In the genomic region with DNA sequence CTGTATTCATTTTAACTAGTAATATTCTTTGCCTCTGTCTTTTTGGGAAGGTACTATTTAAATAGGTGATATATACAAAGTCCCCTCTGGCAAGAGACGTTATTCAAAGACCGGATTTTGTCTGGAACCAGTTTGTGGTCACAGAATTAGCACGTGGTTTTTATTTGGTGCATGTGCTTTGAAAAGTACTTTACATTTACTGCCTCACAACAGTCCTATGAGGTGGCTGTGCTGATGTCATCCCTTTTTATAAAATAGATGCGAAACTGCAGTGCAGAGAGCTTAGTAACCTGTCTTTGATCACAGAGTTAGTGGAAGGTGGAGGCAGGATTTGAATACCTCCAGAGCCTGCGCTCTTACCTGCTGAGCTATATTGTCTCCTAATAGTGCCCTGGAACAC, we compare ENCODE assay signal across 8 cellular contexts. TPM values are rescaled to one million over a fixed set of nuclear protein-coding genes. Genes with fewer than 3 reads are reported as not detected.
DNase-seq lines count a peak whose midpoint lies in the region; ATAC-seq and TF ChIP-seq lines count a peak whose summit lies in the region.

No MANE protein-coding gene starts in this region.

- intact Hi-C loops in CD4-positive, alpha-beta T cell (cut with DNase I, micrococcal nuclease): loop anchor here in 1 of 2 experiments (1.0 to 10.0 kb wide), 2 partner anchors 28 to 616 kb away; a partner anchor contains a TSS
- intact Hi-C loops in sciatic nerve (cut with DNase I): no loop called here

- no peak overlapping the region for H3K4me2 ChIP-seq in neural progenitor cell

- H4K20me1 ChIP-seq in neural progenitor cell (ENCODE audit: low read depth): peaks cover 52% of the 10 kb centered on the region

- no peaks in the 10 kb centered on the region for H3K36me3 ChIP-seq in neural progenitor cell

- H3K4me1 ChIP-seq in neural progenitor cell: peaks cover 32% of the 10 kb centered on the region

- peak; percentile 67 for ATAC-seq in CD4-positive, alpha-beta T cell (ENCODE audit: poor library complexity)
- ATAC-seq in GM19351 (IDR thresholded peaks at IDR 0.05; ENCODE audit: unreplicated experiment) (peak; percentile 47), HG03354 (IDR thresholded peaks at IDR 0.05; ENCODE audit: poor library complexity, severe bottlenecking, unreplicated experiment) (peak; percentile 44), sciatic nerve (no peak)
- peak; percentile 41 to 47 for ATAC-seq in activated T-cell treated with anti-CD3 and anti-CD28 coated beads, Interleukin-2, amount 50 U/mL, for 4 hours

- CTCF ChIA-PET in CD4-positive, alpha-beta T cell (lab: Charles Lee): interaction anchor here (0.6 kb wide), 1 partner anchor 29 kb away, joined by 3 read pairs; no protein-coding TSS in a partner anchor

- no peaks in the 10 kb centered on the region for H3K27me3 Mint-ChIP-seq in CD4-positive, alpha-beta T cell
- no peaks in the 10 kb centered on the region for H3K27me3 Mint-ChIP-seq in activated T-cell treated with anti-CD3 and anti-CD28 coated beads, Interleukin-2, amount 50 U/mL, for 4 hours (ENCODE audit: low read depth)
- H3K27me3 Mint-ChIP-seq in neural progenitor cell (ENCODE audit: insufficient read depth, low read depth): peaks cover 5% of the 10 kb centered on the region
- H3K27me3 Mint-ChIP-seq in chondrocyte (ENCODE audit: low read depth): no peaks in the 10 kb centered on the region

- no peaks in the 10 kb centered on the region for H3K9me3 ChIP-seq in CD4-positive, alpha-beta T cell (ENCODE audit: control insufficient read depth, low read length)
- no peaks in the 10 kb centered on the region for H3K9me3 ChIP-seq in neural progenitor cell (ENCODE audit: low read depth)

- H3K79me2 ChIP-seq in neural progenitor cell (ENCODE audit: low read depth): peaks cover 59% of the 10 kb centered on the region

- peak in 5 of 10 experiments; percentile 23 to 64 (median 32) for DNase-seq in CD4-positive, alpha-beta T cell
- peak; percentile 34 for DNase-seq in activated T-cell treated with anti-CD3 and anti-CD28 coated beads, Interleukin-2, amount 50 U/mL, for 4 hours
- DNase-seq in neural progenitor cell (ENCODE audit: low spot score) (no peak), chondrocyte (ENCODE audit: low spot score) (no peak), mucosa of gallbladder (ENCODE audit: low spot score) (no peak), sciatic nerve (ENCODE audit: low spot score) (no peak)

- H3K27ac ChIP-seq in CD4-positive, alpha-beta T cell (ENCODE audit: low read depth, low read length): peak overlapping the region; percentile 80
- no peak overlapping the region for H3K27ac ChIP-seq in neural progenitor cell

- H3K36me3 Mint-ChIP-seq in CD4-positive, alpha-beta T cell (ENCODE audit: low read depth): peaks cover 3% of the 10 kb centered on the region
- no peaks in the 10 kb centered on the region for H3K36me3 Mint-ChIP-seq in activated T-cell treated with anti-CD3 and anti-CD28 coated beads, Interleukin-2, amount 50 U/mL, for 4 hours (ENCODE audit: insufficient read depth)
- H3K36me3 Mint-ChIP-seq in neural progenitor cell (peaks cover 10% of the 10 kb centered on the region), chondrocyte (ENCODE audit: low read depth) (no peaks in the 10 kb centered on the region)

- H2AFZ ChIP-seq in neural progenitor cell (replicated peaks): no peak overlapping the region

- POLR2A ChIA-PET in CD4-positive, alpha-beta T cell (lab: Charles Lee): interaction anchor here (1.1 to 1.5 kb wide), 3 partner anchors 11 to 29 kb away, joined by 3 to 8 read pairs (median 4); no protein-coding TSS in a partner anchor

- TF ChIP-seq CTCF in CD4-positive, alpha-beta T cell (IDR thresholded peaks at IDR 0.05): no peak
- TF ChIP-seq CTCF in neural progenitor cell (IDR thresholded peaks at IDR 0.05) (no peak), chondrocyte (IDR thresholded peaks at IDR 0.05) (no peak)

- H3F3A ChIP-seq in neural progenitor cell (ENCODE audit: low read depth): peaks cover 7% of the 10 kb centered on the region

- H3K4me3 ChIP-seq in neural progenitor cell: no peak overlapping the region

- no peaks in the 10 kb centered on the region for H3K27me3 ChIP-seq in CD4-positive, alpha-beta T cell (ENCODE audit: control insufficient read depth, insufficient read depth, low read length)
- no peaks in the 10 kb centered on the region for H3K27me3 ChIP-seq in neural progenitor cell

- peak overlapping the region; percentile 77 for H3K4me3 Mint-ChIP-seq in CD4-positive, alpha-beta T cell
- peak overlapping the region; percentile 50 for H3K4me3 Mint-ChIP-seq in activated T-cell treated with anti-CD3 and anti-CD28 coated beads, Interleukin-2, amount 50 U/mL, for 4 hours
- no peak overlapping the region for H3K4me3 Mint-ChIP-seq in neural progenitor cell
- H3K4me3 Mint-ChIP-seq in chondrocyte (ENCODE audit: unreplicated experiment): no peak overlapping the region

- no peak overlapping the region for H3K9ac ChIP-seq in neural progenitor cell

- peak overlapping the region; percentile 95 for H3K27ac Mint-ChIP-seq in CD4-positive, alpha-beta T cell
- H3K27ac Mint-ChIP-seq in neural progenitor cell: peak overlapping the region; percentile 17
- H3K27ac Mint-ChIP-seq in chondrocyte (ENCODE audit: unreplicated experiment): no peak overlapping the region

- H3K9me3 Mint-ChIP-seq in CD4-positive, alpha-beta T cell: no peaks in the 10 kb centered on the region
- no peaks in the 10 kb centered on the region for H3K9me3 Mint-ChIP-seq in activated T-cell treated with anti-CD3 and anti-CD28 coated beads, Interleukin-2, amount 50 U/mL, for 4 hours
- H3K9me3 Mint-ChIP-seq in neural progenitor cell (peaks cover 3% of the 10 kb centered on the region), chondrocyte (ENCODE audit: low read depth) (no peaks in the 10 kb centered on the region)

- peaks cover 84% of the 10 kb centered on the region for H3K4me1 Mint-ChIP-seq in CD4-positive, alpha-beta T cell (ENCODE audit: low read depth)
- peaks cover 89% of the 10 kb centered on the region for H3K4me1 Mint-ChIP-seq in activated T-cell treated with anti-CD3 and anti-CD28 coated beads, Interleukin-2, amount 50 U/mL, for 4 hours (ENCODE audit: low read depth)
- H3K4me1 Mint-ChIP-seq in neural progenitor cell: peaks cover 66% of the 10 kb centered on the region
- H3K4me1 Mint-ChIP-seq in chondrocyte (ENCODE audit: low read depth): peaks cover 49% of the 10 kb centered on the region

RNA-seq across cellular contexts. Expression of a gene that starts 4.0 kb away (rescaled TPM):
- total RNA-seq in CD4-positive, alpha-beta T cell: 100 to 1,000 TPM; 115 to 128 TPM
- 10 to 100 TPM; 30.3 to 40.0 (median 34.1) TPM for total RNA-seq in activated T-cell treated with anti-CD3 and anti-CD28 coated beads, Interleukin-2, amount 50 U/mL, for 4 hours
- 18.0 and 22.9 TPM in 2 replicates for total RNA-seq in neural progenitor cell (ENCODE audit: low replicate concordance)
- 16.2 to 20.5 TPM (median 17.5 TPM) in 3 replicates for total RNA-seq in chondrocyte
- total RNA-seq in mucosa of gallbladder: 51.1 TPM
- total RNA-seq in sciatic nerve: 141 TPM

Comparison
In these comparisons a context has a peak if more than half of its experiments do, and no peak if none do; other contexts are left out.
1. H3K4me3 Mint-ChIP-seq: peak in CD4-positive, alpha-beta T cell (single experiment) and activated T-cell treated with anti-CD3 and anti-CD28 coated beads, Interleukin-2, amount 50 U/mL, for 4 hours (single experiment); none in neural progenitor cell (single experiment) and chondrocyte (single experiment).